In the genomic region with DNA sequence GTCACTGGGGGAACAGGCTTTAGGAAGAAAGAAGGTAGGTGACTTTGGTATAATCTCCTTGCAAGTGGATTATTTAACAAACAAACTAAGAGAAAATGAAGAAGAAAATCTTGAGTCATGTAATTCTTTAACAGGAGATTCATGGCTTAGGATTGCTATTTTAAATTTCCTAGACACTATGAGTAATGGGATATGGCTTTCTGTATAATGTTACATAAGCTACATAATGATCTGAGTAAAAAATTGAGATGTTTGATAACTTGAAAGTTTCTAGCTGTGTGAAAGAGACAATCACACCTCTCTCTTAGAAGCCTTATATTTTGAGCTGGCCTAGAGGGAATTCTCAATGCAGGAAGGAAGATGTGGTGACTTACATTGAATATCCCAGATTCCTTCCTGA, we compare ENCODE assay signal across 30 cellular contexts.
"Had no signal": no experiment of that assay in that cellular context is flagged by ENCODE, and none has a peak within 500 bp of the region (broad histone marks: within the 10 kb centered on the region; RNA-seq: fewer than 3 reads in every experiment).

No MANE protein-coding gene starts in this region.

- H3K36me3 ChIP-seq: esophagus squamous epithelium, gastrocnemius medialis, right lobe of liver, thoracic aorta, uterus had no signal

- H3K4me3 Mint-ChIP-seq: activated CD4-positive, alpha-beta memory T cell treated with anti-CD3 and anti-CD28 coated beads for 36 hours; activated CD4-positive, alpha-beta T cell treated with anti-CD3 and anti-CD28 coated beads, Interleukin-2, amount 10 ng/mL, durations not matched to agents 24 days and 14 days; activated naive CD4-positive, alpha-beta T cell treated with anti-CD3 and anti-CD28 coated beads, Interleukin-2, amount 50 U/mL, for 24 hours; activated naive CD8-positive, alpha-beta T cell treated with anti-CD3 and anti-CD28 coated beads, Interleukin-2, amount 50 U/mL, for 24 hours; activated T-cell treated with anti-CD3 and anti-CD28 coated beads, Interleukin-2, amount 50 U/mL, for 24 hours; brain; effector memory CD8-positive, alpha-beta T cell; natural killer cell treated with Interleukin-12 subunit alpha and Interleukin-12 subunit beta and Interleukin-15 and Interleukin-18, amount 100 ng/mL, for 72 hours; stimulated activated effector memory CD8-positive, alpha-beta T cell treated with anti-CD3 and anti-CD28 coated beads, Interleukin-12 subunit alpha, Interleukin-12 subunit beta, amount 100 ng/mL, for 72 hours; stimulated activated naive CD8-positive, alpha-beta T cell treated with anti-CD3 and anti-CD28 coated beads, Interleukin-15, Interleukin-2, amounts not matched to agents 100 ng/mL and 50 ng/mL, for 24 hours; type B pancreatic cell had no signal

- H3K27me3 Mint-ChIP-seq: activated CD4-positive, alpha-beta memory T cell treated with anti-CD3 and anti-CD28 coated beads for 36 hours; activated CD4-positive, alpha-beta T cell treated with anti-CD3 and anti-CD28 coated beads, Interleukin-2, amount 10 ng/mL, durations not matched to agents 24 days and 14 days; activated naive CD4-positive, alpha-beta T cell treated with anti-CD3 and anti-CD28 coated beads, Interleukin-2, amount 50 U/mL, for 24 hours; activated naive CD8-positive, alpha-beta T cell treated with anti-CD3 and anti-CD28 coated beads, Interleukin-2, amount 50 U/mL, for 24 hours; activated T-cell treated with anti-CD3 and anti-CD28 coated beads, Interleukin-2, amount 50 U/mL, for 24 hours; brain; effector memory CD8-positive, alpha-beta T cell; natural killer cell treated with Interleukin-12 subunit alpha and Interleukin-12 subunit beta and Interleukin-15 and Interleukin-18, amount 100 ng/mL, for 72 hours; stimulated activated naive CD8-positive, alpha-beta T cell treated with anti-CD3 and anti-CD28 coated beads, Interleukin-15, Interleukin-2, amounts not matched to agents 100 ng/mL and 50 ng/mL, for 24 hours; type B pancreatic cell had no signal

- FAIRE-seq: endothelial cell of umbilical vein, keratinocyte had no signal

- H3K36me3 Mint-ChIP-seq: activated CD4-positive, alpha-beta memory T cell treated with anti-CD3 and anti-CD28 coated beads for 36 hours; activated naive CD4-positive, alpha-beta T cell treated with anti-CD3 and anti-CD28 coated beads, Interleukin-2, amount 50 U/mL, for 24 hours; brain; stimulated activated effector memory CD8-positive, alpha-beta T cell treated with anti-CD3 and anti-CD28 coated beads, Interleukin-12 subunit alpha, Interleukin-12 subunit beta, amount 100 ng/mL, for 72 hours; type B pancreatic cell had no signal

- H3K9me3 Mint-ChIP-seq: activated CD4-positive, alpha-beta T cell treated with anti-CD3 and anti-CD28 coated beads, Interleukin-2, amount 10 ng/mL, durations not matched to agents 24 days and 14 days; activated naive CD4-positive, alpha-beta T cell treated with anti-CD3 and anti-CD28 coated beads, Interleukin-2, amount 50 U/mL, for 24 hours; type B pancreatic cell had no signal

- H3K27me3 ChIP-seq: esophagus squamous epithelium, gastrocnemius medialis, right lobe of liver, uterus had no signal

- DNase-seq: activated CD4-positive, alpha-beta memory T cell treated with anti-CD3 and anti-CD28 coated beads for 36 hours; activated CD4-positive, alpha-beta T cell treated with anti-CD3 and anti-CD28 coated beads, Interleukin-2, amount 10 ng/mL, durations not matched to agents 24 days and 14 days; activated CD4-positive, CD25-positive, alpha-beta regulatory T cell treated with anti-CD3 and anti-CD28 coated beads, Interleukin-2, amount 50 U/mL, for 72 hours; activated CD8-positive, alpha-beta memory T cell treated with anti-CD3 and anti-CD28 coated beads, Interleukin-2, amount 50 U/mL, for 48 hours; activated gamma-delta T cell treated with Interleukin-2 at 50 U/mL for 16 hours; activated naive CD8-positive, alpha-beta T cell treated with anti-CD3 and anti-CD28 coated beads, Interleukin-2, amount 50 U/mL, for 24 hours; activated T-cell treated with anti-CD3 and anti-CD28 coated beads, Interleukin-2, amount 50 U/mL, for 24 hours; anterior cingulate cortex; cortex of kidney; effector memory CD8-positive, alpha-beta T cell; esophagus squamous epithelium; gastrocnemius medialis; glutamatergic neuron; left cardiac atrium; left ventricle myocardium superior; mucosa of descending colon; right lobe of liver; stimulated activated CD4-positive, alpha-beta T cell treated with anti-CD3 and anti-CD28 coated beads, Interleukin-12 subunit alpha, Interleukin-12 subunit beta, amount 100 ng/mL, for 4 hours; stimulated activated CD4-positive, alpha-beta T cell treated with anti-CD3 and anti-CD28 coated beads, Interleukin-4, amount 100 ng/mL, for 1 hour; T-helper 2 cell; uterus had no signal

- H3K4me1 ChIP-seq: esophagus squamous epithelium, gastrocnemius medialis, right lobe of liver, uterus had no signal

- H3K9me3 ChIP-seq: esophagus squamous epithelium, gastrocnemius medialis, right lobe of liver, thoracic aorta, uterus had no signal

- H3K27ac ChIP-seq: esophagus squamous epithelium, gastrocnemius medialis, right lobe of liver, thoracic aorta, uterus had no signal

- H3K27ac Mint-ChIP-seq: activated CD4-positive, alpha-beta memory T cell treated with anti-CD3 and anti-CD28 coated beads for 36 hours; activated CD4-positive, alpha-beta T cell treated with anti-CD3 and anti-CD28 coated beads, Interleukin-2, amount 10 ng/mL, durations not matched to agents 24 days and 14 days; activated naive CD4-positive, alpha-beta T cell treated with anti-CD3 and anti-CD28 coated beads, Interleukin-2, amount 50 U/mL, for 24 hours; activated naive CD8-positive, alpha-beta T cell treated with anti-CD3 and anti-CD28 coated beads, Interleukin-2, amount 50 U/mL, for 24 hours; activated T-cell treated with anti-CD3 and anti-CD28 coated beads, Interleukin-2, amount 50 U/mL, for 24 hours; brain; effector memory CD8-positive, alpha-beta T cell; natural killer cell treated with Interleukin-12 subunit alpha and Interleukin-12 subunit beta and Interleukin-15 and Interleukin-18, amount 100 ng/mL, for 72 hours; stimulated activated effector memory CD8-positive, alpha-beta T cell treated with anti-CD3 and anti-CD28 coated beads, Interleukin-12 subunit alpha, Interleukin-12 subunit beta, amount 100 ng/mL, for 72 hours; stimulated activated naive CD8-positive, alpha-beta T cell treated with anti-CD3 and anti-CD28 coated beads, Interleukin-15, Interleukin-2, amounts not matched to agents 100 ng/mL and 50 ng/mL, for 24 hours; type B pancreatic cell had no signal

- H3K4me1 Mint-ChIP-seq: activated CD4-positive, alpha-beta T cell treated with anti-CD3 and anti-CD28 coated beads, Interleukin-2, amount 10 ng/mL, durations not matched to agents 24 days and 14 days; activated naive CD4-positive, alpha-beta T cell treated with anti-CD3 and anti-CD28 coated beads, Interleukin-2, amount 50 U/mL, for 24 hours; activated naive CD8-positive, alpha-beta T cell treated with anti-CD3 and anti-CD28 coated beads, Interleukin-2, amount 50 U/mL, for 24 hours; brain; stimulated activated effector memory CD8-positive, alpha-beta T cell treated with anti-CD3 and anti-CD28 coated beads, Interleukin-12 subunit alpha, Interleukin-12 subunit beta, amount 100 ng/mL, for 72 hours had no signal

- ATAC-seq: activated naive CD8-positive, alpha-beta T cell treated with anti-CD3 and anti-CD28 coated beads, Interleukin-2, amount 50 U/mL, for 24 hours; effector memory CD8-positive, alpha-beta T cell; gastrocnemius medialis; left cardiac atrium; left ventricle myocardium superior; mucosa of descending colon; natural killer cell treated with Interleukin-12 subunit alpha and Interleukin-12 subunit beta and Interleukin-15 and Interleukin-18, amount 100 ng/mL, for 72 hours; right lobe of liver; stimulated activated effector memory CD8-positive, alpha-beta T cell treated with anti-CD3 and anti-CD28 coated beads, Interleukin-12 subunit alpha, Interleukin-12 subunit beta, amount 100 ng/mL, for 72 hours had no signal

- H3K4me3 ChIP-seq: esophagus squamous epithelium, gastrocnemius medialis, mucosa of descending colon, right lobe of liver, thoracic aorta, uterus had no signal
